In the genomic region with DNA sequence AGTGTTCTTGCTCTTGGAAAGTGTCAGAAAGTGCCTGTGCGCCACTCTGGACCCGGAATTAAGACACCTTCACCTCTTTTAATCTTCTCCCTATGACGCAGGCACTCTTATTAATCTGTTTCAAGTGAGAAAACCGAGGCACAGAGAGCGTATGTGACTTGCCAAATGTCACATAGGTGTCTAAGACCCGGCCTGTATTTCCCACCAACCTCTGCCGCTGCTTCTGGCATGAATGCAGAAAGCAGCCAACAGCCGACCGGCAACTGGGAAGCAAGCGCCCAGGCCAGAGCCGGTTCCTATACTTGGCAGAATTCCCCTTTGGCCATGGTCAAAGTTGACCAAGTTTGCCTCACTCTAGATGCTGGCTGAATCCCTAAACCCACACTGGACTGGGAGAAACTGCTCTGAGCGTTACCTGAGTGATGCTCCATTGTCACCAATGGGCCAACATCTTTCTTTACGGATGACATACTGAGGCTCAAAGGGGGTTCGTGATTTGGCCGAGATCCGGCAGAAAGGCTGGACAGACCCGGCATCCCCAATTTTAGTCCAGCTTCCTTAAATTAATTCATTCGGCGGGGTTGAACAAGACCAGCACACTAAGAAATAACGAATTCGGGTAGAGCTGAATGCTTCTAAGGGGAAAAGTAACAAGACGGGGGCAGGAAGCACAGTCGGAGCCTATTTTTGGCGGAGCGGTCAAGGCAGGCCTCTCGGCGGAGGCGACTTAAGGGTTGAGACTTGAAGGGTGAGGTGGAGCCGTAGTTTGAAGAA, we compare ENCODE assay signal across 1 cellular context.
TF ChIP-seq lines count a peak whose summit lies in the region.

No MANE protein-coding gene starts in this region.

TF ChIP-seq in K562, 482 proteins besides CTCF, POLR2A, EP300 and RAD21:
- TF ChIP-seq EZH2 (IDR thresholded peaks at IDR 0.05; ENCODE audit: borderline replicate concordance, low read depth, low read length) (0 out of 2 replicates have a peak, but pooled peaks have one; percentile 19), CC2D1A (IDR thresholded peaks at IDR 0.05) (no peak), POLR2H (tag; IDR thresholded peaks at IDR 0.05; ENCODE audit: low read depth) (no peak), ATF1 (CRISPR knock-in tag; IDR thresholded peaks at IDR 0.05) (no peak), ATF1 (tag; IDR thresholded peaks at IDR 0.05) (no peak)
- TF ChIP-seq, protein P1, sequence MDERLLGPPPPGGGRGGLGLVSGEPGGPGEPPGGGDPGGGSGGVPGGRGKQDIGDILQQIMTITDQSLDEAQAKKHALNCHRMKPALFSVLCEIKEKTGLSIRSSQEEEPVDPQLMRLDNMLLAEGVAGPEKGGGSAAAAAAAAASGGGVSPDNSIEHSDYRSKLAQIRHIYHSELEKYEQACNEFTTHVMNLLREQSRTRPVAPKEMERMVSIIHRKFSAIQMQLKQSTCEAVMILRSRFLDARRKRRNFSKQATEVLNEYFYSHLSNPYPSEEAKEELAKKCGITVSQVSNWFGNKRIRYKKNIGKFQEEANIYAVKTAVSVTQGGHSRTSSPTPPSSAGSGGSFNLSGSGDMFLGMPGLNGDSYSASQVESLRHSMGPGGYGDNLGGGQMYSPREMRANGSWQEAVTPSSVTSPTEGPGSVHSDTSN (CRISPR knock-in tag; IDR thresholded peaks at IDR 0.05; ENCODE audit: low read depth): no peak
- TF ChIP-seq, protein P1 (tag; conservative IDR thresholded peaks at IDR 0.05; ENCODE audit: low read depth): no peak
TF ChIP-seq in K562: peak in this region for 1.
